In the genomic region with DNA sequence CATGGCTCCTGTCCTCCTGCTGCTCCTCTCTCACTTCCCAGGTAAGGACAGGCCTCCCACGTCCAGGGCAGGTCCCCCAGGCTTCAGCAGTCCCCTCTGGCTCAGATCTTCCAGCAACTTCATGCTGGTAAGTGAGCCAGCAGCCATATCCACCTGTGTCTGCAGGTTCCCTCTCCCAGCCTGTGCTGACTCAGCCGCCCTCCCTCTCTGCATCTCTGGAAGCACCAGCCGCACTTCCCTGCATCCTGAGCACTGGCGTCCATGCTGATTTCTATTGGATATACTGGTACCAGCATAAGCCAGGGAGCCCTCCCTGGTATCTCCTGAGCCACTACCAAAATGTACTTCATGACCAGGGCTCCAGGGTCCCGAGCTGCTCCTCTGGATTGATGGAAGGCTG, we compare ENCODE assay signal across 1 cellular context.
TF ChIP-seq lines count a peak whose summit lies in the region.

No MANE protein-coding gene starts in this region.

TF ChIP-seq in K562, 482 proteins besides CTCF, POLR2A, EP300 and RAD21:
- no peak for TF ChIP-seq BMI1 (IDR thresholded peaks at IDR 0.05; ENCODE audit: low read length)
- TF ChIP-seq, protein P1, sequence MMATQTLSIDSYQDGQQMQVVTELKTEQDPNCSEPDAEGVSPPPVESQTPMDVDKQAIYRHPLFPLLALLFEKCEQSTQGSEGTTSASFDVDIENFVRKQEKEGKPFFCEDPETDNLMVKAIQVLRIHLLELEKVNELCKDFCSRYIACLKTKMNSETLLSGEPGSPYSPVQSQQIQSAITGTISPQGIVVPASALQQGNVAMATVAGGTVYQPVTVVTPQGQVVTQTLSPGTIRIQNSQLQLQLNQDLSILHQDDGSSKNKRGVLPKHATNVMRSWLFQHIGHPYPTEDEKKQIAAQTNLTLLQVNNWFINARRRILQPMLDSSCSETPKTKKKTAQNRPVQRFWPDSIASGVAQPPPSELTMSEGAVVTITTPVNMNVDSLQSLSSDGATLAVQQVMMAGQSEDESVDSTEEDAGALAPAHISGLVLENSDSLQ (IDR thresholded peaks at IDR 0.05), result peak; percentile 29; the same call in 1 of the 2 replicates
